Comparison of ENCODE assay signal across 9 cellular contexts in the genomic region with DNA sequence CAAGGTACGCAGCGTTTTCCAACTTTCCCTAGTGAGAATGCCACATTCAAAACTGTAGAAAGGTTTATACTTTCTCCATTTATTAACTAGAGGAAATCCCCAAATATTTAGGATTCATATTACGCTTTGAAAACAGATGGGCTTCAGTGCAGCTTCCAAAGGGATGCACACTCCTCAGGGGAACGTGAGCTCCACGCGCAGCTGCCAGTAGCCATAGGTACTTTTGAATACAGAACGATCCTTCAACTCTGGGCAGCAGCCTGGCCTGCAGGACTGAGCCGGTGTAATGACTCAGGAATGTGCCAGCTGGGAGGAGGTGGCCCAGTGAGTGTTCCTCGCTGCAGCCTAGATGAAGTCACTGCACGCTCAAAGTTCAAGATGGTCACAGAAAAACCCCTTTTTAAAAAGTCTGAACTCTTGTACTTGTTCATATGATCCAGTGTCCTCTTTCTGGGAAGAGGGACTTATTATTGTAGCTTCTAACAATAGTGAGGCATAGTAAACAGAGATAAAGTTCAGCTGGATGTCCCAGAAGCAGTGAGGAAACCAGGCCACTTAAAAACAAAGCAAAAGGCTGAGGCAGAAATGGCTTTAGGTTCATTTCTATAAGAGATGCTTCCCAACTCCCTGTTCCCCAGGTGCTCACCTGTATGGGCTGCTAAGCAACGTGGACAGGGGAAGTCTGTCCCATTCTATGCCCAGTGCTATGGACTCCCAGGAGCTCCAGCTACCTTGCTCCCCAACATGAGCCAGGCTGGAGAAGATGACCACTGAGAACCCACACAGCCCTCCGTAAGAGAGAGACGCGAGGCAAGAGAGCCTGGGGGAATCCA.
A peak's percentile ranks its signal among the peaks of the same experiment; 100 is the strongest.
DNase-seq lines count a peak whose midpoint lies in the region.
"Had no signal": no experiment of that assay in that cellular context is flagged by ENCODE, and none has a peak within 500 bp of the region (broad histone marks: within the 10 kb centered on the region; RNA-seq: fewer than 3 reads in every experiment).

No MANE protein-coding gene starts in this region.

- no peaks in the 10 kb centered on the region for H3K27me3 ChIP-seq in rectal smooth muscle tissue (ENCODE audit: control insufficient read depth, insufficient read depth, low read length)

- peak; percentile 93 for DNase-seq in Daoy (ENCODE audit: low read depth)
- peak; percentile 61 for DNase-seq in T1000 (lab: John Stamatoyannopoulos, UW)
- peak; percentile 93 for DNase-seq in glomerular visceral epithelial cell (ENCODE audit: extremely low spot score)
- no peak for DNase-seq in KG1 (lab: John Stamatoyannopoulos, UW)
- no peak for DNase-seq in NCI-H69 (lab: John Stamatoyannopoulos, UW)
- DNase-seq in SKM-1 (lab: John Stamatoyannopoulos, UW; ENCODE audit: unreplicated experiment) = no peak
- DNase-seq in NCI-H1105 (lab: John Stamatoyannopoulos, UW) = no peak
- DNase-seq: activated CD4-positive, CD25-positive, alpha-beta regulatory T cell had no signal

- peak overlapping the region; percentile 48 for H3K27ac ChIP-seq in rectal smooth muscle tissue (ENCODE audit: low read depth, low read length)

- peaks cover 9% of the 10 kb centered on the region for H3K4me1 ChIP-seq in rectal smooth muscle tissue (ENCODE audit: control insufficient read depth, insufficient read depth, low read length)

- H3K4me3 ChIP-seq in rectal smooth muscle tissue (ENCODE audit: low read length) = no peak overlapping the region

- H3K36me3 ChIP-seq in rectal smooth muscle tissue (ENCODE audit: control insufficient read depth, insufficient read depth, low read length) = no peaks in the 10 kb centered on the region

- no peak overlapping the region for H3K9ac ChIP-seq in rectal smooth muscle tissue (ENCODE audit: low read length)

Comparison
In these comparisons a context has a peak if more than half of its experiments do, and no peak if none do; other contexts are left out.
1. DNase-seq: peak in Daoy (single experiment), T1000 (single experiment) and glomerular visceral epithelial cell (single experiment); none in KG1 (single experiment), NCI-H69 (single experiment), SKM-1 (single experiment) and NCI-H1105 (single experiment).